Comparison of ENCODE assay signal across 1 cellular context in genomic region chr10:50503661-50504320, GRCh38.
A peak's percentile ranks its signal among the peaks of the same experiment; 100 is the strongest.
TF ChIP-seq lines count a peak whose summit lies in the region.

No MANE protein-coding gene starts in this region.

TF ChIP-seq in HepG2, 621 proteins besides CTCF, POLR2A, EP300 and RAD21 (continued from another document):
- TF ChIP-seq ZNF687 (CRISPR knock-in tag; IDR thresholded peaks at IDR 0.05) (peak; percentile 29; the same call in 1 of the 2 replicates), ZNF468 (CRISPR knock-in tag; IDR thresholded peaks at IDR 0.05) (no peak), STAG1 (CRISPR knock-in tag; IDR thresholded peaks at IDR 0.05) (peak; percentile 1; the same call in 1 of the 2 replicates), ZKSCAN8 (CRISPR knock-in tag; IDR thresholded peaks at IDR 0.05; ENCODE audit: borderline replicate concordance) (no peak), ZNF7 (CRISPR knock-in tag; IDR thresholded peaks at IDR 0.05) (peak; percentile 87; the same call in 1 of the 2 replicates), ZBTB1 (CRISPR knock-in tag; IDR thresholded peaks at IDR 0.05; ENCODE audit: borderline replicate concordance) (no peak), ISX (CRISPR knock-in tag; conservative IDR thresholded peaks at IDR 0.05) (no peak), FOXC1 (CRISPR knock-in tag; IDR thresholded peaks at IDR 0.05; ENCODE audit: borderline replicate concordance) (no peak), ZNF282 (IDR thresholded peaks at IDR 0.05; ENCODE audit: partially characterized antibody) (no peak), PAXIP1 (CRISPR knock-in tag; conservative IDR thresholded peaks at IDR 0.05) (no peak), ZMAT5 (CRISPR knock-in tag; IDR thresholded peaks at IDR 0.05; ENCODE audit: borderline replicate concordance, low read depth) (no peak), E2F2 (CRISPR knock-in tag; IDR thresholded peaks at IDR 0.05; ENCODE audit: borderline replicate concordance) (no peak), ZNF598 (CRISPR knock-in tag; IDR thresholded peaks at IDR 0.05; ENCODE audit: borderline replicate concordance) (0 out of 2 replicates have a peak, but pooled peaks have one; percentile 60), IKZF1 (IDR thresholded peaks at IDR 0.05) (no peak), HDAC1 (CRISPR knock-in tag; IDR thresholded peaks at IDR 0.05) (no peak), SIX1 (CRISPR knock-in tag; IDR thresholded peaks at IDR 0.05; ENCODE audit: borderline replicate concordance) (no peak), YY1 (IDR thresholded peaks at IDR 0.05; ENCODE audit: insufficient read depth, insufficient replicate concordance, low read depth, low read length) (no peak), ZSCAN22 (CRISPR knock-in tag; IDR thresholded peaks at IDR 0.05) (no peak), ZNF225 (CRISPR knock-in tag; IDR thresholded peaks at IDR 0.05) (no peak), CCAR2 (optimal IDR thresholded peaks at IDR 0.05; ENCODE audit: low read depth, low read length) (no peak)
- TF ChIP-seq, protein P1, sequence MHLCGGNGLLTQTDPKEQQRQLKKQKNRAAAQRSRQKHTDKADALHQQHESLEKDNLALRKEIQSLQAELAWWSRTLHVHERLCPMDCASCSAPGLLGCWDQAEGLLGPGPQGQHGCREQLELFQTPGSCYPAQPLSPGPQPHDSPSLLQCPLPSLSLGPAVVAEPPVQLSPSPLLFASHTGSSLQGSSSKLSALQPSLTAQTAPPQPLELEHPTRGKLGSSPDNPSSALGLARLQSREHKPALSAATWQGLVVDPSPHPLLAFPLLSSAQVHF (CRISPR knock-in tag; IDR thresholded peaks at IDR 0.05), result no peak
- TF ChIP-seq, protein P2, sequence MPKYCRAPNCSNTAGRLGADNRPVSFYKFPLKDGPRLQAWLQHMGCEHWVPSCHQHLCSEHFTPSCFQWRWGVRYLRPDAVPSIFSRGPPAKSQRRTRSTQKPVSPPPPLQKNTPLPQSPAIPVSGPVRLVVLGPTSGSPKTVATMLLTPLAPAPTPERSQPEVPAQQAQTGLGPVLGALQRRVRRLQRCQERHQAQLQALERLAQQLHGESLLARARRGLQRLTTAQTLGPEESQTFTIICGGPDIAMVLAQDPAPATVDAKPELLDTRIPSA (CRISPR knock-in tag; IDR thresholded peaks at IDR 0.05; ENCODE audit: borderline replicate concordance), result no peak
- TF ChIP-seq, protein P3, sequence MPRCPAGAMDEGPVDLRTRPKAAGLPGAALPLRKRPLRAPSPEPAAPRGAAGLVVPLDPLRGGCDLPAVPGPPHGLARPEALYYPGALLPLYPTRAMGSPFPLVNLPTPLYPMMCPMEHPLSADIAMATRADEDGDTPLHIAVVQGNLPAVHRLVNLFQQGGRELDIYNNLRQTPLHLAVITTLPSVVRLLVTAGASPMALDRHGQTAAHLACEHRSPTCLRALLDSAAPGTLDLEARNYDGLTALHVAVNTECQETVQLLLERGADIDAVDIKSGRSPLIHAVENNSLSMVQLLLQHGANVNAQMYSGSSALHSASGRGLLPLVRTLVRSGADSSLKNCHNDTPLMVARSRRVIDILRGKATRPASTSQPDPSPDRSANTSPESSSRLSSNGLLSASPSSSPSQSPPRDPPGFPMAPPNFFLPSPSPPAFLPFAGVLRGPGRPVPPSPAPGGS (CRISPR knock-in tag; IDR thresholded peaks at IDR 0.05), result no peak
